In genomic region chr6:68635412-68635705, GRCh38 we compare ENCODE assay signal across 8 cellular contexts. TPM values are rescaled to one million over a fixed set of nuclear protein-coding genes. Genes with fewer than 3 reads are reported as not detected.
DNase-seq lines count a peak whose midpoint lies in the region; ATAC-seq, FAIRE-seq and TF ChIP-seq lines count a peak whose summit lies in the region.

No MANE protein-coding gene starts in this region.

- TF ChIP-seq POLR2A in GM12892 (IDR thresholded peaks at IDR 0.05; ENCODE audit: low read depth, low read length): no peak

- H3K4me1 Mint-ChIP-seq in Calu3 (ENCODE audit: low read depth, unreplicated experiment): peaks cover 20% of the 10 kb centered on the region
- H3K4me1 Mint-ChIP-seq in natural killer cell treated with Interleukin-12 subunit alpha and Interleukin-12 subunit beta and Interleukin-15 and Interleukin-18, amount 100 ng/mL, for 72 hours (ENCODE audit: low read depth in 2 of 2): peaks cover 12 to 14% of the 10 kb centered on the region in 2 donors

- DNase-seq in Calu3 (no peak), bronchial epithelial cell (ENCODE audit: low read depth) (no peak), cerebellum (ENCODE audit: low spot score) (no peak), GM12892 (ENCODE audit: insufficient read length) (no peak), NCI-H187 (lab: John Stamatoyannopoulos, UW) (no peak), GDM1 (lab: John Stamatoyannopoulos, UW) (no peak)
- no peak for DNase-seq in natural killer cell treated with Interleukin-12 subunit alpha and Interleukin-12 subunit beta and Interleukin-15 and Interleukin-18, amount 100 ng/mL, for 72 hours (ENCODE audit: low spot score)

- intact Hi-C loops in Calu3 (cut with micrococcal nuclease; ENCODE audit: unreplicated experiment): loop anchor here (10.0 kb wide), 2 partner anchors 519 to 1099 kb away; no protein-coding TSS in a partner anchor

- TF ChIP-seq CTCF in Calu3 (IDR thresholded peaks at IDR 0.05; ENCODE audit: unreplicated experiment) (no peak), bronchial epithelial cell (IDR thresholded peaks at IDR 0.05; ENCODE audit: insufficient read depth, low read length, severe bottlenecking) (no peak)

- H3K9me3 Mint-ChIP-seq in Calu3 (ENCODE audit: low read depth, unreplicated experiment): no peaks in the 10 kb centered on the region
- peaks cover 5% of the 10 kb centered on the region for H3K9me3 Mint-ChIP-seq in natural killer cell treated with Interleukin-12 subunit alpha and Interleukin-12 subunit beta and Interleukin-15 and Interleukin-18, amount 100 ng/mL, for 72 hours

- peaks cover 20% of the 10 kb centered on the region for H3K36me3 Mint-ChIP-seq in Calu3 (ENCODE audit: insufficient read depth, unreplicated experiment)
- peaks cover 5% of the 10 kb centered on the region for H3K36me3 Mint-ChIP-seq in natural killer cell treated with Interleukin-12 subunit alpha and Interleukin-12 subunit beta and Interleukin-15 and Interleukin-18, amount 100 ng/mL, for 72 hours

- no TSS peak for BruUV-seq in Calu3 (replicated peaks; lab: Mats Ljungman, UMichigan)

- peak; percentile 7 for ATAC-seq in HG02938 (IDR thresholded peaks at IDR 0.05; ENCODE audit: unreplicated experiment)
- ATAC-seq in natural killer cell treated with Interleukin-12 subunit alpha and Interleukin-12 subunit beta and Interleukin-15 and Interleukin-18, amount 100 ng/mL, for 72 hours: peak in 1 of 2 donors; percentile 6

- H3K36me3 ChIP-seq in bronchial epithelial cell (ENCODE audit: control insufficient read depth, insufficient read depth, low read length): no peaks in the 10 kb centered on the region

- H3K27me3 Mint-ChIP-seq in Calu3 (ENCODE audit: unreplicated experiment): peaks cover 47% of the 10 kb centered on the region
- peaks cover 29 to 37% of the 10 kb centered on the region in 2 donors for H3K27me3 Mint-ChIP-seq in natural killer cell treated with Interleukin-12 subunit alpha and Interleukin-12 subunit beta and Interleukin-15 and Interleukin-18, amount 100 ng/mL, for 72 hours

- peak overlapping the region; percentile 78 for H3K4me3 Mint-ChIP-seq in Calu3 (ENCODE audit: low read depth, unreplicated experiment)
- H3K4me3 Mint-ChIP-seq in natural killer cell treated with Interleukin-12 subunit alpha and Interleukin-12 subunit beta and Interleukin-15 and Interleukin-18, amount 100 ng/mL, for 72 hours: peak overlapping the region; percentile 38

- CTCF ChIA-PET in Calu3 (lab: Charles Lee): no interaction called here

- peaks cover 22% of the 10 kb centered on the region for H3K27me3 ChIP-seq in bronchial epithelial cell (ENCODE audit: control insufficient read depth, insufficient read depth, low read length)

- peak overlapping the region; percentile 2 for H3K27ac Mint-ChIP-seq in Calu3 (ENCODE audit: unreplicated experiment)
- no peak overlapping the region for H3K27ac Mint-ChIP-seq in natural killer cell treated with Interleukin-12 subunit alpha and Interleukin-12 subunit beta and Interleukin-15 and Interleukin-18, amount 100 ng/mL, for 72 hours

- FAIRE-seq in bronchial epithelial cell (lab: Jason Lieb, UNC) (no peak), GM12892 (lab: Jason Lieb, UNC) (no peak)

- peak overlapping the region; percentile 32 for H3K4me3 ChIP-seq in bronchial epithelial cell (ENCODE audit: low read depth, low read length)

RNA-seq across cellular contexts. Expression of gene ADGRB3, which starts 0.3 kb away (rescaled TPM):
- total RNA-seq in Calu3 (2022) (0.09 and 0.44 TPM in 2 replicates), bronchial epithelial cell (not detected in 2 replicates), cerebellum (237 TPM)
- total RNA-seq in natural killer cell treated with Interleukin-12 subunit alpha and Interleukin-12 subunit beta and Interleukin-15 and Interleukin-18, amount 100 ng/mL, for 72 hours: not detected
- not detected for polyA plus RNA-seq in GM12892 (2012; ENCODE audit: missing spikeins)

Comparison
In these comparisons a context has a peak if more than half of its experiments do, and no peak if none do; other contexts are left out.
1. RNA of gene ADGRB3, which starts 0.3 kb away (total RNA-seq): 237 TPM in cerebellum (single experiment); 0.09 to 0.44 TPM in Calu3, not detected in bronchial epithelial cell and not detected in natural killer cell treated with Interleukin-12 subunit alpha and Interleukin-12 subunit beta and Interleukin-15 and Interleukin-18, amount 100 ng/mL, for 72 hours; every median in the first group is over 100 times any median in the second.